ENCODE assay signal across 24 cellular contexts in genomic region chr11:115207916-115208315, GRCh38.
"Had no signal": no experiment of that assay in that cellular context is flagged by ENCODE, and none has a peak within 500 bp of the region (broad histone marks: within the 10 kb centered on the region; RNA-seq: fewer than 3 reads in every experiment).

No MANE protein-coding gene starts in this region.

- H3K4me1 ChIP-seq: adrenal gland, SJSA1 had no signal

- H3K4me1 Mint-ChIP-seq: activated CD4-positive, alpha-beta T cell treated with anti-CD3 and anti-CD28 coated beads, Interleukin-2, amount 10 ng/mL, durations not matched to agents 7 days and 5 days; activated naive CD8-positive, alpha-beta T cell treated with anti-CD3 and anti-CD28 coated beads, Interleukin-2, amount 10 ng/mL, durations not matched to agents 7 days and 5 days; activated T-helper 17 cell treated with anti-CD3 and anti-CD28 coated beads, Interleukin-2, amount 50 U/mL, for 72 hours had no signal

- H3K9me3 ChIP-seq: adrenal gland, SJSA1 had no signal

- H3K36me3 Mint-ChIP-seq: activated CD4-positive, alpha-beta memory T cell treated with anti-CD3 and anti-CD28 coated beads for 36 hours; activated naive CD8-positive, alpha-beta T cell treated with anti-CD3 and anti-CD28 coated beads, Interleukin-2, amount 10 ng/mL, durations not matched to agents 7 days and 5 days had no signal

- H3K36me3 ChIP-seq: adrenal gland, SJSA1 had no signal

- DNase-seq: activated CD4-positive, alpha-beta memory T cell treated with anti-CD3 and anti-CD28 coated beads for 36 hours; activated CD4-positive, alpha-beta T cell treated with anti-CD3 and anti-CD28 coated beads, Interleukin-2, amount 10 ng/mL, durations not matched to agents 7 days and 5 days; activated CD4-positive, CD25-positive, alpha-beta regulatory T cell; activated CD8-positive, alpha-beta memory T cell treated with anti-CD3 and anti-CD28 coated beads for 24 hours; activated gamma-delta T cell treated with Interleukin-2 at 50 U/mL for 16 hours; activated naive CD4-positive, alpha-beta T cell treated with anti-CD3 and anti-CD28 coated beads, Interleukin-2, amount 50 U/mL, for 16 hours; activated naive CD8-positive, alpha-beta T cell treated with anti-CD3 and anti-CD28 coated beads, Interleukin-2, amount 10 ng/mL, durations not matched to agents 7 days and 5 days; activated T-cell treated with anti-CD3 and anti-CD28 coated beads, Interleukin-2, amount 50 U/mL, for 48 hours; adrenal gland; anterior cingulate cortex; central memory CD4-positive, alpha-beta T cell; MM.1S; NCI-H1048; NCI-H146; NCI-H2081 treated with DMSO at 0.1 percent for 48 hours; NCI-H446; NCI-H524; PC-3; SHP77; SW 1271 had no signal

- H3K27me3 ChIP-seq: adrenal gland, SJSA1 had no signal

- H3K27me3 Mint-ChIP-seq: activated CD4-positive, alpha-beta memory T cell treated with anti-CD3 and anti-CD28 coated beads for 36 hours had no signal

- ATAC-seq: activated T-helper 17 cell treated with anti-CD3 and anti-CD28 coated beads, Interleukin-2, amount 50 U/mL, for 72 hours; PC-3; SK-N-SH treated with all-trans-retinoic acid at 6 μM for 48 hours had no signal

- H3K27ac Mint-ChIP-seq: activated CD4-positive, alpha-beta memory T cell treated with anti-CD3 and anti-CD28 coated beads for 36 hours; activated CD4-positive, alpha-beta T cell treated with anti-CD3 and anti-CD28 coated beads, Interleukin-2, amount 10 ng/mL, durations not matched to agents 7 days and 5 days; activated naive CD8-positive, alpha-beta T cell treated with anti-CD3 and anti-CD28 coated beads, Interleukin-2, amount 10 ng/mL, durations not matched to agents 7 days and 5 days; activated T-helper 17 cell treated with anti-CD3 and anti-CD28 coated beads, Interleukin-2, amount 50 U/mL, for 72 hours; T-helper 2 cell treated with Interferon-gamma antibody and Interleukin-4, amounts not matched to agents 5 μg/mL and 100 μg/mL, for 36 hours had no signal

- H3K4me3 ChIP-seq: adrenal gland, SJSA1 had no signal

- H3K4me3 Mint-ChIP-seq: activated CD4-positive, alpha-beta memory T cell treated with anti-CD3 and anti-CD28 coated beads for 36 hours; activated CD4-positive, alpha-beta T cell treated with anti-CD3 and anti-CD28 coated beads, Interleukin-2, amount 10 ng/mL, durations not matched to agents 7 days and 5 days; activated naive CD8-positive, alpha-beta T cell treated with anti-CD3 and anti-CD28 coated beads, Interleukin-2, amount 10 ng/mL, durations not matched to agents 7 days and 5 days; activated T-helper 17 cell treated with anti-CD3 and anti-CD28 coated beads, Interleukin-2, amount 50 U/mL, for 72 hours; T-helper 2 cell treated with Interferon-gamma antibody and Interleukin-4, amounts not matched to agents 5 μg/mL and 100 μg/mL, for 36 hours had no signal

- H3K9me3 Mint-ChIP-seq: activated CD4-positive, alpha-beta memory T cell treated with anti-CD3 and anti-CD28 coated beads for 36 hours; activated CD4-positive, alpha-beta T cell treated with anti-CD3 and anti-CD28 coated beads, Interleukin-2, amount 10 ng/mL, durations not matched to agents 7 days and 5 days; activated naive CD8-positive, alpha-beta T cell treated with anti-CD3 and anti-CD28 coated beads, Interleukin-2, amount 10 ng/mL, durations not matched to agents 7 days and 5 days; activated T-helper 17 cell treated with anti-CD3 and anti-CD28 coated beads, Interleukin-2, amount 50 U/mL, for 72 hours; T-helper 2 cell treated with Interferon-gamma antibody and Interleukin-4, amounts not matched to agents 5 μg/mL and 100 μg/mL, for 36 hours had no signal

- H3K27ac ChIP-seq: SJSA1 had no signal
